Comparison of ENCODE assay signal across 33 cellular contexts in genomic region chr1:186518395-186518794, GRCh38. TPM values are rescaled to one million over a fixed set of nuclear protein-coding genes. Genes with fewer than 3 reads are reported as not detected.
DNase-seq lines count a peak whose midpoint lies in the region; ATAC-seq and FAIRE-seq lines count a peak whose summit lies in the region.
"Had no signal": no experiment of that assay in that cellular context is flagged by ENCODE, and none has a peak within 500 bp of the region (broad histone marks: within the 10 kb centered on the region; RNA-seq: fewer than 3 reads in every experiment).

No MANE protein-coding gene starts in this region.

- ATAC-seq in GM19463 (IDR thresholded peaks at IDR 0.05; ENCODE audit: unreplicated experiment), result peak; percentile 34
- ATAC-seq in HG02973 (IDR thresholded peaks at IDR 0.05; ENCODE audit: unreplicated experiment), result peak; percentile 5
- no peak for ATAC-seq in HG03159 (IDR thresholded peaks at IDR 0.05; ENCODE audit: unreplicated experiment)
- ATAC-seq: Panc1 had no signal

- no peak for FAIRE-seq in RCC 7860 (lab: Jason Lieb, UNC)
- FAIRE-seq: astrocyte, H1, kidney had no signal

- DNase-seq in Caki2 (ENCODE audit: low read depth) (peak; percentile 33), dermis blood vessel endothelial cell (peak; percentile 19), NCI-H1930 (lab: John Stamatoyannopoulos, UW) (no peak), RCC 7860 (ENCODE audit: low spot score) (no peak)
- no peak for DNase-seq in stimulated activated CD4-positive, alpha-beta T cell treated with anti-CD3 and anti-CD28 coated beads, Interleukin-4, amount 100 ng/mL, for 4 hours
- DNase-seq: 8988T; activated CD4-positive, alpha-beta memory T cell treated with anti-CD3 and anti-CD28 coated beads, Interleukin-2, amount 10 ng/mL, durations not matched to agents 7 days and 5 days; activated naive CD8-positive, alpha-beta T cell treated with anti-CD3 and anti-CD28 coated beads, Interleukin-2, amount 10 ng/mL, durations not matched to agents 7 days and 5 days; caudate nucleus; CD4-positive, alpha-beta T cell; DMS153; GF-D8; kidney; NCI-H1048; NCI-H1694 treated with DMSO at 0.1 percent for 48 hours; NCI-H2171 treated with DMSO at 0.1 percent for 48 hours; NCI-H524; SIG-M5; stimulated activated CD4-positive, alpha-beta T cell treated with anti-CD3 and anti-CD28 coated beads, Interleukin-15, amount 100 ng/mL, for 24 hours; stimulated activated naive CD8-positive, alpha-beta T cell treated with anti-CD3 and anti-CD28 coated beads, Interleukin-15, amount 100 ng/mL, for 72 hours; thyroid gland had no signal

- in situ Hi-C loops in Caki2 (cut with HindIII; ENCODE audit: low pct_unique_long_range_greater_than_20kb, low sequenced_read_pairs), result no loop called here

RNA-seq across cellular contexts. Expression of gene PDC, which starts 57.5 kb away (rescaled TPM):
- total RNA-seq in Caki2 (2014; rRNA removed; shearing (Covaris generic); ENCODE audit: low replicate concordance), result not detected in 2 replicates
- total RNA-seq in dermis blood vessel endothelial cell, result not detected in 2 replicates
- total RNA-seq: activated CD4-positive, alpha-beta memory T cell treated with anti-CD3 and anti-CD28 coated beads, Interleukin-2, amount 10 ng/mL, durations not matched to agents 7 days and 5 days; activated naive CD8-positive, alpha-beta T cell treated with anti-CD3 and anti-CD28 coated beads, Interleukin-2, amount 10 ng/mL, durations not matched to agents 7 days and 5 days; astrocyte; CD4-positive, alpha-beta T cell; dermis microvascular lymphatic vessel endothelial cell; fibroblast of lung; glomerular endothelial cell; H1; kidney; LHCN-M2; lung microvascular endothelial cell; posterior vena cava; thyroid gland had no signal

Comparison
In these comparisons a context has a peak if more than half of its experiments do, and no peak if none do; other contexts are left out.
1. DNase-seq: peak in Caki2 (single experiment) and dermis blood vessel endothelial cell (single experiment); none in NCI-H1930 (0 of 2), RCC 7860 (single experiment) and stimulated activated CD4-positive, alpha-beta T cell treated with anti-CD3 and anti-CD28 coated beads, Interleukin-4, amount 100 ng/mL, for 4 hours (0 of 2).